13 cellular contexts compared by ENCODE assay signal in the genomic region with DNA sequence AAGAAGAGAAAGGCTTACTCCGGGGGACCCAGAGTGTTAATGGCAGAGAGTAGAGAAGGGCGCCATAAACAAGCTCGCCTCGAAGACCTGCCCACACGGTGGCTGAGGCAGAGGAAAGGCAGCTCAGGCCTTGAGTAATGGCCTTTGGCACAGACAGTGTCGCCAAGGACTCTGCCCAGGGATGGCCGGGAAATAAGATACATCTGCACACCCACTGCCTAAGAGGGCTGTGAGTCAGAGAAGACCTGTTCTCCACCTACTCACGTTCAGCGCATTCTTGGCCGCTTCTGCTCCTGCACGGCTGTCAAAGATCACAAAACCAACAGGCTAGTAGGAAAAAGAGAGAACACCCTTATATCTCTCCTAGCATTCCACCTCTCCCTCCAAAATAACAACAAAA. TPM values are rescaled to one million over a fixed set of nuclear protein-coding genes. Genes with fewer than 3 reads are reported as not detected.
DNase-seq lines count a peak whose midpoint lies in the region; ATAC-seq, FAIRE-seq and TF ChIP-seq lines count a peak whose summit lies in the region.
"Had no signal": no experiment of that assay in that cellular context is flagged by ENCODE, and none has a peak within 500 bp of the region (broad histone marks: within the 10 kb centered on the region; RNA-seq: fewer than 3 reads in every experiment).

No MANE protein-coding gene starts in this region.

- peak; percentile 14 for DNase-seq in HCEC 1CT
- peak; percentile 79 for DNase-seq in astrocyte (ENCODE audit: low read depth)
- DNase-seq in heart left ventricle, result peak in 1 of 5 donors; percentile 73
- DNase-seq in gastrocnemius medialis, result peak; percentile 79 to 85
- DNase-seq in stimulated activated CD4-positive, alpha-beta T cell treated with anti-CD3 and anti-CD28 coated beads, Interleukin-2, amount 100 ng/mL, for 24 hours, result no peak
- no peak for DNase-seq in NCI-H226
- DNase-seq in NCI-H774 (lab: John Stamatoyannopoulos, UW), result no peak
- DNase-seq: activated CD4-positive, alpha-beta T cell treated with anti-CD3 and anti-CD28 coated beads for 1 hour; activated T-cell treated with anti-CD3 and anti-CD28 coated beads, Interleukin-2, amount 50 U/mL, for 72 hours; SHP77 treated with DMSO at 0.1 percent for 48 hours; stimulated activated CD4-positive, alpha-beta T cell treated with anti-CD3 and anti-CD28 coated beads, Interleukin-12 subunit alpha, Interleukin-12 subunit beta, amount 100 ng/mL, for 4 hours had no signal

- H2AFZ ChIP-seq in astrocyte (ENCODE audit: low read depth, low read length), result no peak overlapping the region

- H3K27ac ChIP-seq in astrocyte (ENCODE audit: low read depth, low read length) (no peak overlapping the region), heart left ventricle (peak overlapping the region in 11 of 12 donors; percentile 29 to 76 (median 69)), gastrocnemius medialis (peak overlapping the region in 2 of 4 donors; percentile 45 to 46)

- no peak overlapping the region for H3K4me3 Mint-ChIP-seq in astrocyte (ENCODE audit: unreplicated experiment)
- H3K4me3 Mint-ChIP-seq: activated T-cell treated with anti-CD3 and anti-CD28 coated beads, Interleukin-2, amount 50 U/mL, for 72 hours; central memory CD8-positive, alpha-beta T cell had no signal

- peaks cover 23% of the 10 kb centered on the region for H3K4me1 Mint-ChIP-seq in astrocyte (ENCODE audit: low read depth, unreplicated experiment)
- H3K4me1 Mint-ChIP-seq: central memory CD8-positive, alpha-beta T cell had no signal

- no peak for FAIRE-seq in astrocyte (lab: Jason Lieb, UNC)

- H3K9me3 Mint-ChIP-seq in astrocyte (ENCODE audit: unreplicated experiment), result no peaks in the 10 kb centered on the region
- H3K9me3 Mint-ChIP-seq: activated T-cell treated with anti-CD3 and anti-CD28 coated beads, Interleukin-2, amount 50 U/mL, for 72 hours; central memory CD8-positive, alpha-beta T cell had no signal

- H3K79me2 ChIP-seq in astrocyte (ENCODE audit: insufficient read depth, low read length), result no peaks in the 10 kb centered on the region

- no peaks in the 10 kb centered on the region for H4K20me1 ChIP-seq in astrocyte (ENCODE audit: insufficient read depth, low read length)

- H3K36me3 Mint-ChIP-seq in astrocyte (ENCODE audit: low read depth, unreplicated experiment), result peaks cover 2% of the 10 kb centered on the region

- H3K36me3 ChIP-seq in astrocyte (ENCODE audit: insufficient read depth, low read length) (no peaks in the 10 kb centered on the region), heart left ventricle (peaks cover 0 to 13% (median 0%) of the 10 kb centered on the region in 9 donors), gastrocnemius medialis (no peaks in the 10 kb centered on the region)

- H3K9me3 ChIP-seq in astrocyte (ENCODE audit: insufficient read depth, low read depth, low read length) (no peaks in the 10 kb centered on the region), heart left ventricle (no peaks in the 10 kb centered on the region), gastrocnemius medialis (no peaks in the 10 kb centered on the region)

- in situ Hi-C loops in gastrocnemius medialis (cut with MboI; ENCODE audit: low sequenced_read_pairs in 4 of 4), result loop anchor here in 1 of 4 donors (25.0 kb wide), 1 partner anchor 163 kb away; a partner anchor contains a TSS

- intact Hi-C loops in heart left ventricle (cut with DNase I), result loop anchor here in 1 of 10 donors (5.0 kb wide), 1 partner anchor 58 kb away; no protein-coding TSS in a partner anchor
- intact Hi-C loops in gastrocnemius medialis (cut with DNase I; ENCODE audit: low total_unique reads), result no loop called here

- H3K9ac ChIP-seq in astrocyte (ENCODE audit: low read length), result no peak overlapping the region

- H3K27me3 Mint-ChIP-seq in astrocyte (ENCODE audit: low read depth, unreplicated experiment), result peaks cover 6% of the 10 kb centered on the region

- 55 to 68% (median 61%) methylated on average over 11 of the region's 11 CpGs for WGBS in heart left ventricle, 4 donors

- H3K4me1 ChIP-seq in astrocyte (ENCODE audit: insufficient read depth, low read length), result peaks cover 12% of the 10 kb centered on the region
- peaks cover 0 to 78% (median 31%) of the 10 kb centered on the region in 12 donors for H3K4me1 ChIP-seq in heart left ventricle
- peaks cover 0 to 12% of the 10 kb centered on the region in 2 donors for H3K4me1 ChIP-seq in gastrocnemius medialis

- no peak overlapping the region for H3K4me3 ChIP-seq in astrocyte (ENCODE audit: insufficient read depth, low read depth, low read length)
- peak overlapping the region in 5 of 12 donors; percentile 14 to 41 (median 36) for H3K4me3 ChIP-seq in heart left ventricle
- H3K4me3 ChIP-seq in gastrocnemius medialis, result no peak overlapping the region

- peak overlapping the region; percentile 15 for H3K27ac Mint-ChIP-seq in astrocyte (ENCODE audit: unreplicated experiment)
- H3K27ac Mint-ChIP-seq: activated T-cell treated with anti-CD3 and anti-CD28 coated beads, Interleukin-2, amount 50 U/mL, for 72 hours had no signal

- TF ChIP-seq CTCF in astrocyte (IDR thresholded peaks at IDR 0.05; ENCODE audit: insufficient read depth, low read depth, low read length), result no peak
- no peak for TF ChIP-seq CTCF in heart left ventricle (IDR thresholded peaks at IDR 0.05)
- TF ChIP-seq CTCF in gastrocnemius medialis (IDR thresholded peaks at IDR 0.05 in 4 of 5, conservative IDR thresholded peaks at IDR 0.05 in 1 of 5), result no peak

- ATAC-seq in heart left ventricle (peak; percentile 45 to 76 (median 62)), gastrocnemius medialis (peak; percentile 99), GM21717 (IDR thresholded peaks at IDR 0.05; ENCODE audit: unreplicated experiment) (no peak)
- ATAC-seq: activated T-cell treated with anti-CD3 and anti-CD28 coated beads, Interleukin-2, amount 50 U/mL, for 72 hours had no signal

- peak in 1 of 2 donors; percentile 16 for TF ChIP-seq POLR2A in heart left ventricle (IDR thresholded peaks at IDR 0.05)
- TF ChIP-seq POLR2A in gastrocnemius medialis (IDR thresholded peaks at IDR 0.05), result no peak

- peak overlapping the region; percentile 2 for H3K4me2 ChIP-seq in astrocyte (ENCODE audit: low read length)

- no peaks in the 10 kb centered on the region for H3K27me3 ChIP-seq in astrocyte (ENCODE audit: insufficient read depth, low read length)
- H3K27me3 ChIP-seq in heart left ventricle, result no peaks in the 10 kb centered on the region
- no peaks in the 10 kb centered on the region for H3K27me3 ChIP-seq in gastrocnemius medialis

RNA-seq across cellular contexts. Expression of a gene that starts 26.2 kb away (rescaled TPM):
- 10.6 and 10.8 TPM in 2 replicates for total RNA-seq in astrocyte
- 100 to 1,000 TPM in 7 of 9 donors, 10 to 100 TPM in 2; 49.8 to 530 (median 189) TPM for total RNA-seq in heart left ventricle
- 100 to 1,000 TPM; 238 to 408 TPM for polyA plus RNA-seq in heart left ventricle
- total RNA-seq in gastrocnemius medialis, result under 1 TPM; 0.11 to 0.61 (median 0.35) TPM

Comparison
In these comparisons a context has a peak if more than half of its experiments do, and no peak if none do; other contexts are left out.
1. DNase-seq: peak in HCEC 1CT (single experiment), astrocyte (single experiment) and gastrocnemius medialis (2 of 2); none in stimulated activated CD4-positive, alpha-beta T cell treated with anti-CD3 and anti-CD28 coated beads, Interleukin-2, amount 100 ng/mL, for 24 hours (0 of 2), NCI-H226 (single experiment) and NCI-H774 (single experiment).